Comparison of ENCODE assay signal across 8 cellular contexts in the genomic region with DNA sequence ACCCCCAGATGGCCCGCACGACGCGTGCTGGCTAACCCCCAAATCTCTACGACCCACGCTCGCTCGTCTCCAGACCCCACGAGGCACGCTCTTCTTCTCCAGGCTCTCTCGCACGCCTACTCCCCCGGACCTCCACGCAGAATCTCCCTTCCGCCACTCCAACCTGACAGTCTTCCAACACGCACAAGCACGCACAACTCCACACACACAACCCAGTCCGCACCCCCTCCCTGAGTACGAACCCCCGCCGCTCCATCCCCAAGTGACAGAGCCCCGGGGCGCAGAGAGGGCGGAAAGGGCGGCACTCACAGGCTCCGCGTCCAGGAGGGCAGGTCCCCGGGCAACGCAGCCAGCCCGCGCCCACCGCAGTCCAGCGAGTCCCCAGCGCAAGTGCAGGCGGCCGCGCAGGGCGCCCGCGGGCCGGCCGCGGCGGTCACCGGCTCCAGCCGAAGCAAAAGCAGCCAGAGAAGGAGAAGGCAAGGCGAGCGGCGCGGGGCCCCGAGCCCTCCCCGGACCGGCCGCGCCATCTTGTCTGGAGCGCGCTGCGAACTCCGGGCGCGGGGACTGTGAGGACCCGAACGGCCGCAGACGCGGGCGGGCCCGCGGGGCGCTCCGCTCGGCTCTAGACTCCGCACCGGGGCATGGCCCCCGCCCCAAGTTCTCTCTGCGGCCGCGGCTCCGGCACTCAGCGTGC. TPM values are rescaled to one million over a fixed set of nuclear protein-coding genes. Genes with fewer than 3 reads are reported as not detected.
DNase-seq lines count a peak whose midpoint lies in the region; ATAC-seq and TF ChIP-seq lines count a peak whose summit lies in the region.

No MANE protein-coding gene starts in this region.

- H3K4me3 ChIP-seq in LNCaP clone FGC (ENCODE audit: low read depth, low read length) (peak overlapping the region; percentile 91), cardiac muscle cell (peak overlapping the region; percentile 87)

- peaks cover 60% of the 10 kb centered on the region for H3K4me1 ChIP-seq in cardiac muscle cell (ENCODE audit: low read depth)

- H3K27me3 ChIP-seq in cardiac muscle cell = no peaks in the 10 kb centered on the region

- TF ChIP-seq CTCF in LNCaP clone FGC (IDR thresholded peaks at IDR 0.05; ENCODE audit: control insufficient read depth, extremely low read depth, insufficient read depth) (no peak), cardiac muscle cell (IDR thresholded peaks at IDR 0.05; ENCODE audit: low read depth, low read length) (no peak), progenitor cell of endocrine pancreas (IDR thresholded peaks at IDR 0.05; ENCODE audit: unreplicated experiment) (no peak)

- no peaks in the 10 kb centered on the region for H3K9me3 Mint-ChIP-seq in progenitor cell of endocrine pancreas (ENCODE audit: low read depth)

- no peaks in the 10 kb centered on the region for H3K36me3 Mint-ChIP-seq in progenitor cell of endocrine pancreas (ENCODE audit: insufficient read depth)

- H3K27me3 Mint-ChIP-seq in progenitor cell of endocrine pancreas = peaks cover 16% of the 10 kb centered on the region

- ATAC-seq in GM21717 (IDR thresholded peaks at IDR 0.05; ENCODE audit: unreplicated experiment) = peak; percentile 13

- no peaks in the 10 kb centered on the region for H3K9me3 ChIP-seq in cardiac muscle cell (ENCODE audit: low read depth)

- H3K27ac ChIP-seq in cardiac muscle cell = peak overlapping the region; percentile 74

- H3K27ac Mint-ChIP-seq in progenitor cell of endocrine pancreas = peak overlapping the region; percentile 85

- no peaks in the 10 kb centered on the region for H3K36me3 ChIP-seq in cardiac muscle cell

- H3K4me1 Mint-ChIP-seq in progenitor cell of endocrine pancreas (ENCODE audit: low read depth) = peaks cover 58% of the 10 kb centered on the region

- DNase-seq in ELR (ENCODE audit: low read depth) (peak; percentile 40), LNCaP clone FGC (ENCODE audit: low read depth) (no peak), cardiac muscle cell (ENCODE audit: low read depth in 1 of 2, low spot score in 1 of 2) (peak; percentile 20 to 58), progenitor cell of endocrine pancreas (ENCODE audit: low spot score, unreplicated experiment) (peak; percentile 43), NCI-H774 (lab: John Stamatoyannopoulos, UW) (no peak), middle frontal gyrus (ENCODE audit: extremely low spot score, low spot score) (no peak)
- DNase-seq in activated gamma-delta T cell treated with anti-CD3 and anti-CD28 coated beads, Interleukin-2, amount 50 U/mL, for 16 hours (ENCODE audit: low read depth) = peak; percentile 17

- H3K4me3 Mint-ChIP-seq in progenitor cell of endocrine pancreas (ENCODE audit: low read depth) = peak overlapping the region; percentile 94

RNA-seq across cellular contexts. Expression of a gene that starts 0.8 kb away (rescaled TPM):
- 33.2 and 51.1 TPM in 2 replicates for total RNA-seq in cardiac muscle cell
- 27.8 and 35.6 TPM in 2 replicates for polyA plus RNA-seq in cardiac muscle cell
- 31.4 and 32.4 TPM in 2 replicates for total RNA-seq in progenitor cell of endocrine pancreas

Comparison
In these comparisons a context has a peak if more than half of its experiments do, and no peak if none do; other contexts are left out.
1. DNase-seq: peak in ELR (single experiment), activated gamma-delta T cell treated with anti-CD3 and anti-CD28 coated beads, Interleukin-2, amount 50 U/mL, for 16 hours (single experiment), cardiac muscle cell (2 of 2) and progenitor cell of endocrine pancreas (single experiment); none in LNCaP clone FGC (single experiment), NCI-H774 (single experiment) and middle frontal gyrus (single experiment).